ENCODE assay signal across 26 cellular contexts in genomic region chr16:75957870-75958269, GRCh38.
"Had no signal": no experiment of that assay in that cellular context is flagged by ENCODE, and none has a peak within 500 bp of the region (broad histone marks: within the 10 kb centered on the region; RNA-seq: fewer than 3 reads in every experiment).

No MANE protein-coding gene starts in this region.

- ATAC-seq: mucosa of descending colon; naive thymus-derived CD4-positive, alpha-beta T cell; natural killer cell treated with Interleukin-12 subunit alpha and Interleukin-12 subunit beta and Interleukin-15 and Interleukin-18, amount 100 ng/mL, for 72 hours; pancreas; right cardiac atrium; sciatic nerve; stimulated activated naive B cell treated with anti-CD40 and anti-IgM and Interleukin-4, amounts not matched to agents 10 μg/mL and 1 μg/mL and 100 μg/mL, for 72 hours; stimulated activated naive CD8-positive, alpha-beta T cell treated with anti-CD3 and anti-CD28 coated beads, Interleukin-15, Interleukin-2, amounts not matched to agents 100 U/mL and 50 U/mL, for 24 hours had no signal

- H3K4me3 ChIP-seq: left ventricle myocardium inferior, lung, mucosa of descending colon, pancreas, prostate gland, skin epidermis, stomach, testis, thyroid gland, transverse colon, upper lobe of left lung, vagina had no signal

- DNase-seq: islet precursor cell; left ventricle myocardium inferior; midbrain; mucosa of descending colon; naive thymus-derived CD4-positive, alpha-beta T cell; nucleus accumbens; pancreas; posterior cingulate gyrus; retina; right cardiac atrium; stimulated activated CD4-positive, alpha-beta T cell treated with anti-CD3 and anti-CD28 coated beads, Interleukin-12 subunit alpha, Interleukin-12 subunit beta, amount 100 ng/mL, for 4 hours; stimulated activated CD4-positive, alpha-beta T cell treated with anti-CD3 and anti-CD28 coated beads, Interleukin-4, amount 100 ng/mL, for 4 hours; stimulated activated CD8-positive, alpha-beta memory T cell treated with anti-CD3 and anti-CD28 coated beads, Interleukin-4, amount 100 ng/mL, for 48 hours; stimulated activated naive B cell treated with anti-CD40 and anti-IgM and Interleukin-4, amounts not matched to agents 10 μg/mL and 1 μg/mL and 100 μg/mL, for 72 hours; stimulated activated naive CD8-positive, alpha-beta T cell treated with anti-CD3 and anti-CD28 coated beads, Interleukin-15, Interleukin-2, amounts not matched to agents 100 U/mL and 50 U/mL, for 24 hours; stomach; testis; thyroid gland; transverse colon; upper lobe of left lung had no signal
